In the genomic region with DNA sequence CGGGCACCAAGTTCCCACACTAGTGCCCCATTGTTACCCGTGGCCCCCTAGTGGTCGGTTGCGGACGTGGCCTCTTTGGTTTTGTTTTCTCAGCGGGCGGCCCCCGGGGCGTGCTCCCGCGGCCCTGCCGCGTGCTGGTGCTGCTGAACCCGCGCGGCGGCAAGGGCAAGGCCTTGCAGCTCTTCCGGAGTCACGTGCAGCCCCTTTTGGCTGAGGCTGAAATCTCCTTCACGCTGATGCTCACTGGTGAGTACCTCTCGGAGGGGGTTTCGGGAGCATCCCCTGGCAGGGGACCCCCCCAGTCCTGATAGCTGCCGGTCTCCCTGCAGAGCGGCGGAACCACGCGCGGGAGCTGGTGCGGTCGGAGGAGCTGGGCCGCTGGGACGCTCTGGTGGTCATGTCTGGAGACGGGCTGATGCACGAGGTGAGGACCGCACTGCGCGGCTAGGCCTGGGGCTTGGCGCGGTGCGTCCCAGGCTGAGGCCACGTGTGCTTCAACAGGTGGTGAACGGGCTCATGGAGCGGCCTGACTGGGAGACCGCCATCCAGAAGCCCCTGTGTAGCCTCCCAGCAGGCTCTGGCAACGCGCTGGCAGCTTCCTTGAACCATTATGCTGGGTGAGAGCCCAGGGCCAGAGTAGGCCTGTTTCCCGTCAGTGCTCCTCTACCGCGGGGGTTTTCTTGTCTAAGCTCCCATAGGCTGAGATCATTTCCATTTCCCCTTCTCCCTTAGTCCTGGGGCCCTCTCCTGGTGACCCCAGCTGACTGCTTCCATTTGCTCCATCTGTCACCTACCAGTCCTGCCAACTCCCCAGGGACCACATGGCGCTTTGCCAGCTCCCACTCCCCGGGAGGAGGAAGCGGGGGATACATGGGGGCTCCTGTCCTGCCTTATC, we compare ENCODE assay signal across 8 cellular contexts. TPM values are rescaled to one million over a fixed set of nuclear protein-coding genes. Genes with fewer than 3 reads are reported as not detected.
DNase-seq lines count a peak whose midpoint lies in the region; ATAC-seq and TF ChIP-seq lines count a peak whose summit lies in the region.

No MANE protein-coding gene starts in this region.

- peak; percentile 51 to 87 (median 71) for TF ChIP-seq CTCF in dorsolateral prefrontal cortex (IDR thresholded peaks at IDR 0.05 in 54 of 56, conservative IDR thresholded peaks at IDR 0.05 in 2 of 56; ENCODE audit: low read depth in 1 of 56, partially characterized antibody in 56 of 56)

- H3K36me3 ChIP-seq in ACC112 (ENCODE audit: insufficient read depth, low read length): peaks cover 9% of the 10 kb centered on the region; the same call in 1 of the 2 replicates

- H3K4me3 Mint-ChIP-seq in memory B cell: peak overlapping the region; percentile 39

- peak; percentile 43 for ATAC-seq in GM19372 (IDR thresholded peaks at IDR 0.05; ENCODE audit: low read depth, unreplicated experiment)
- peak; percentile 55 for ATAC-seq in memory B cell (ENCODE audit: low read depth)
- no peak for ATAC-seq in GM19467 (IDR thresholded peaks at IDR 0.05; ENCODE audit: unreplicated experiment)

- peaks cover 42% of the 10 kb centered on the region for H3K79me2 ChIP-seq in ACC112 (ENCODE audit: control insufficient read depth, insufficient read depth, low read length, unreplicated experiment)

- no peaks in the 10 kb centered on the region for H3K27me3 Mint-ChIP-seq in memory B cell

- H3K27me3 ChIP-seq in ACC112 (ENCODE audit: insufficient read depth, low read length): no peaks in the 10 kb centered on the region
- peaks cover 0 to 15% (median 0%) of the 10 kb centered on the region in 45 donors for H3K27me3 ChIP-seq in dorsolateral prefrontal cortex

- H3K4me1 Mint-ChIP-seq in memory B cell: peaks cover 12% of the 10 kb centered on the region

- no peak overlapping the region for H2AFZ ChIP-seq in ACC112 (ENCODE audit: low read length, unreplicated experiment)

- H3K4me3 ChIP-seq in ACC112 (ENCODE audit: low read depth, low read length) (peak overlapping the region; percentile 85), dorsolateral prefrontal cortex (peak overlapping the region; percentile 8 to 74 (median 60))

- H3K27ac Mint-ChIP-seq in memory B cell: no peak overlapping the region

- no peaks in the 10 kb centered on the region for H3K9me3 Mint-ChIP-seq in memory B cell

- H3K27ac ChIP-seq in ACC112 (ENCODE audit: low read depth, low read length): peak overlapping the region; percentile 95
- H3K27ac ChIP-seq in dorsolateral prefrontal cortex: peak overlapping the region in 11 of 59 donors; percentile 4 to 84 (median 40)

- DNase-seq in NCI-H526 (lab: John Stamatoyannopoulos, UW) (peak; percentile 49 to 86), dorsolateral prefrontal cortex (peak in 4 of 10 donors; percentile 49 to 67 (median 52)), memory B cell (ENCODE audit: low spot score in 2 of 2) (peak; percentile 82 to 92)
- DNase-seq in activated CD4-positive, alpha-beta T cell treated with anti-CD3 and anti-CD28 coated beads, Interleukin-2, amount 50 U/mL, for 24 hours (ENCODE audit: low read depth in 1 of 2, low spot score in 1 of 2): peak; percentile 70 to 73
- DNase-seq in stimulated activated CD8-positive, alpha-beta memory T cell treated with anti-CD3 and anti-CD28 coated beads, Interleukin-2, amount 100 ng/mL, for 1 hour (ENCODE audit: low read depth in 2 of 2): peak; percentile 68

- H3K4me1 ChIP-seq in ACC112 (ENCODE audit: control insufficient read depth, insufficient read depth, low read length, unreplicated experiment): peaks cover 22% of the 10 kb centered on the region

- H3K36me3 Mint-ChIP-seq in memory B cell: peaks cover 4% of the 10 kb centered on the region

- intact Hi-C loops in dorsolateral prefrontal cortex (cut with DNase I): loop anchor here (5.0 kb wide), 1 partner anchor 34 kb away; a partner anchor contains a TSS

RNA-seq across cellular contexts. Expression of a gene that starts 1.7 kb away (rescaled TPM):
- total RNA-seq in dorsolateral prefrontal cortex: 10 to 100 TPM in 1 of 120 experiments, 1 to 10 TPM in 117, under 1 TPM in 2; 0.76 to 10.2 (median 2.9) TPM

RNA-seq across cellular contexts. Expression of a gene that starts 32.4 kb away (rescaled TPM):
- total RNA-seq in dorsolateral prefrontal cortex: 100 to 1,000 TPM in 21 of 120 experiments, 10 to 100 TPM in 99; 61.6 to 131 (median 85.2) TPM
